ENCODE assay signal across 16 cellular contexts in the genomic region with DNA sequence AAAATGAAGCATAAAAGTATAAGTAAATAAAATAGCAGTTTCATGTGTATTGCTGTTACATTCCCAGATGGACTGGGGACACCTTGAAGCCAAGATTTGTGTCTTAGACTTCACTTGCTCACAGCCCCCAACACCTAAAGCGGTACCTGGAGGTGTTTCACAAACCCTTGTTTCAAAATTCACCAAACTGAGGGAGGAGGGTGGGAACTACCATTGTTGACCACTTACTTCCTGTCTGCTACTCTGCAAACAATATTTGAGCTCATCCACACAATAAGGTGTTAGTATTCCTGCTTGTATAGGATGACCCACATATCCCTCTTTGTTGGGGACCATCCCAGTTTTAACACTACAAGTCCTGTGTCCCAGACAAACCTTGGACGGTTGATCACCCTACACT.
DNase-seq lines count a peak whose midpoint lies in the region; ATAC-seq and TF ChIP-seq lines count a peak whose summit lies in the region.
"Had no signal": no experiment of that assay in that cellular context is flagged by ENCODE, and none has a peak within 500 bp of the region (broad histone marks: within the 10 kb centered on the region; RNA-seq: fewer than 3 reads in every experiment).

No MANE protein-coding gene starts in this region.

- H3K4me2 ChIP-seq in hepatocyte: no peak overlapping the region

- peaks cover 13 to 18% of the 10 kb centered on the region in 2 donors for H3K27me3 Mint-ChIP-seq in effector memory CD8-positive, alpha-beta T cell
- H3K27me3 Mint-ChIP-seq in natural killer cell treated with Interleukin-12 subunit alpha and Interleukin-12 subunit beta and Interleukin-15 and Interleukin-18, amount 100 ng/mL, for 72 hours: peaks cover 0 to 9% of the 10 kb centered on the region in 2 donors

- 88% methylated on average over 2 of the region's 2 CpGs for WGBS in hepatocyte (ENCODE audit: low lambda C conversion rate, missing lambda C conversion rate)

- no peak overlapping the region for H2AFZ ChIP-seq in hepatocyte

- H3K4me3 ChIP-seq in hepatocyte: no peak overlapping the region
- H3K4me3 ChIP-seq: HAP-1 had no signal

- no peaks in the 10 kb centered on the region for H3K9me3 Mint-ChIP-seq in effector memory CD8-positive, alpha-beta T cell
- H3K9me3 Mint-ChIP-seq in natural killer cell treated with Interleukin-12 subunit alpha and Interleukin-12 subunit beta and Interleukin-15 and Interleukin-18, amount 100 ng/mL, for 72 hours: peaks cover 6% of the 10 kb centered on the region
- H3K9me3 Mint-ChIP-seq: CD4-positive, alpha-beta memory T cell; HFFc6 had no signal

- peak overlapping the region; percentile 61 for H3K27ac ChIP-seq in hepatocyte

- H3K36me3 Mint-ChIP-seq in effector memory CD8-positive, alpha-beta T cell (ENCODE audit: insufficient read depth): no peaks in the 10 kb centered on the region
- H3K36me3 Mint-ChIP-seq in natural killer cell treated with Interleukin-12 subunit alpha and Interleukin-12 subunit beta and Interleukin-15 and Interleukin-18, amount 100 ng/mL, for 72 hours: peaks cover 8% of the 10 kb centered on the region

- no peak overlapping the region for H3K27ac Mint-ChIP-seq in effector memory CD8-positive, alpha-beta T cell
- H3K27ac Mint-ChIP-seq in natural killer cell treated with Interleukin-12 subunit alpha and Interleukin-12 subunit beta and Interleukin-15 and Interleukin-18, amount 100 ng/mL, for 72 hours: no peak overlapping the region
- H3K27ac Mint-ChIP-seq: CD4-positive, alpha-beta memory T cell; HFFc6 had no signal

- no peaks in the 10 kb centered on the region for H3K4me1 ChIP-seq in hepatocyte (ENCODE audit: insufficient read depth)
- H3K4me1 ChIP-seq: HAP-1 had no signal

- H3K36me3 ChIP-seq in hepatocyte (replicated peaks; ENCODE audit: insufficient read depth, low read depth): no peaks in the 10 kb centered on the region
- H3K36me3 ChIP-seq: HAP-1 had no signal

- H3K4me1 Mint-ChIP-seq in effector memory CD8-positive, alpha-beta T cell (ENCODE audit: low read depth in 2 of 2): peaks cover 9 to 11% of the 10 kb centered on the region in 2 donors
- peaks cover 13 to 21% of the 10 kb centered on the region in 2 donors for H3K4me1 Mint-ChIP-seq in natural killer cell treated with Interleukin-12 subunit alpha and Interleukin-12 subunit beta and Interleukin-15 and Interleukin-18, amount 100 ng/mL, for 72 hours (ENCODE audit: low read depth in 2 of 2)
- H3K4me1 Mint-ChIP-seq: CD4-positive, alpha-beta memory T cell had no signal

- no peak for TF ChIP-seq CTCF in hepatocyte (IDR thresholded peaks at IDR 0.05; ENCODE audit: poor library complexity)

- no peak overlapping the region for H3K4me3 Mint-ChIP-seq in effector memory CD8-positive, alpha-beta T cell
- peak overlapping the region; percentile 36 for H3K4me3 Mint-ChIP-seq in natural killer cell treated with Interleukin-12 subunit alpha and Interleukin-12 subunit beta and Interleukin-15 and Interleukin-18, amount 100 ng/mL, for 72 hours
- H3K4me3 Mint-ChIP-seq: CD4-positive, alpha-beta memory T cell; HFFc6 had no signal

- no peaks in the 10 kb centered on the region for H4K20me1 ChIP-seq in hepatocyte (ENCODE audit: insufficient read depth, poor library complexity, severe bottlenecking)

- no peak for DNase-seq in effector memory CD8-positive, alpha-beta T cell
- DNase-seq in hepatocyte (ENCODE audit: low spot score): no peak
- no peak for DNase-seq in natural killer cell treated with Interleukin-12 subunit alpha and Interleukin-12 subunit beta and Interleukin-15 and Interleukin-18, amount 100 ng/mL, for 72 hours (ENCODE audit: low spot score)
- DNase-seq in SKM-1 (lab: John Stamatoyannopoulos, UW; ENCODE audit: unreplicated experiment): no peak
- no peak for DNase-seq in cerebellar nuclear complex (lab: John Stamatoyannopoulos, UW)
- no peak for DNase-seq in SIG-M5 treated with dmso at 0.1 percent for 504 hours (lab: John Stamatoyannopoulos, UW; ENCODE audit: unreplicated experiment)
- DNase-seq: C1 segment of cervical spinal cord; Calu3; CD4-positive, alpha-beta memory T cell; COR-L47; DMS79; EL; GDM1; GOT3; HFFc6 had no signal

- H3K9me2 ChIP-seq in hepatocyte (replicated peaks; ENCODE audit: insufficient read depth): no peaks in the 10 kb centered on the region

- H3K9me3 ChIP-seq in hepatocyte (ENCODE audit: low read depth): no peaks in the 10 kb centered on the region
- H3K9me3 ChIP-seq: HAP-1 had no signal

- H3K79me2 ChIP-seq in hepatocyte: no peaks in the 10 kb centered on the region

- H3K27me3 ChIP-seq in hepatocyte: no peaks in the 10 kb centered on the region

- peak; percentile 39 for ATAC-seq in effector memory CD8-positive, alpha-beta T cell (replicated peaks)
- ATAC-seq in natural killer cell treated with Interleukin-12 subunit alpha and Interleukin-12 subunit beta and Interleukin-15 and Interleukin-18, amount 100 ng/mL, for 72 hours: no peak
